In the genomic region with DNA sequence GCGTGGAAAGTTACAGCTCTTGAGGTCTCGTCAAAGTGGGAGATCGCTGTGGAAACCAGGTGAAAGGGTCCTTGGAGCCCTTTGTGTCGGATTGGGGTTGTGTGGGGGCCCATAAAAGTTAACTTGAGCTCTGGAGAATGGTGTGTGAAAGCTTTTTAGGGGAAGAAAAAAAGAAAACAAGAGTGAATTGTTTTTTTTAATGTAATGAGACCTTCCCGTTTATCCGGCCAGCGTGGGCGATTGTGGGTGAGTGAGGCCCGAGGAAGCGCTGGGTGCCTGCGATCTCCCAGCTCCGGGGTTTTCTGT, we compare ENCODE assay signal across 11 cellular contexts.
DNase-seq lines count a peak whose midpoint lies in the region; TF ChIP-seq lines count a peak whose summit lies in the region.
"Had no signal": no experiment of that assay in that cellular context is flagged by ENCODE, and none has a peak within 500 bp of the region (broad histone marks: within the 10 kb centered on the region; RNA-seq: fewer than 3 reads in every experiment).

No MANE protein-coding gene starts in this region.

- H3K4me1 Mint-ChIP-seq in HFFc6 (ENCODE audit: low read depth) (peaks cover 30% of the 10 kb centered on the region), osteocyte (ENCODE audit: unreplicated experiment) (peaks cover 31% of the 10 kb centered on the region)

- H3K27me3 ChIP-seq in colonic mucosa (no peaks in the 10 kb centered on the region), uterus (no peaks in the 10 kb centered on the region)
- H3K27me3 ChIP-seq: pancreas had no signal

- peak; percentile 30 for DNase-seq in CD1c-positive myeloid dendritic cell (ENCODE audit: extremely low spot score)
- DNase-seq in HFFc6 = no peak
- DNase-seq in colonic mucosa = no peak
- DNase-seq in osteocyte (ENCODE audit: extremely low spot score, unreplicated experiment) = no peak
- no peak for DNase-seq in cerebellum (ENCODE audit: low spot score)
- no peak for DNase-seq in epidermal melanocyte (ENCODE audit: insufficient read length, low spot score)
- DNase-seq in uterus = no peak
- DNase-seq in activated CD8-positive, alpha-beta memory T cell treated with anti-CD3 and anti-CD28 coated beads, Interleukin-2, amount 50 U/mL, for 4 hours = no peak
- DNase-seq: activated B cell treated with CpG ODN at 0.5 μM for 24 hours, pancreas had no signal

- no peak for TF ChIP-seq CTCF in HFFc6 (IDR thresholded peaks at IDR 0.05)
- TF ChIP-seq CTCF in colonic mucosa (IDR thresholded peaks at IDR 0.05) = no peak
- no peak for TF ChIP-seq CTCF in osteocyte (IDR thresholded peaks at IDR 0.05)
- TF ChIP-seq CTCF in uterus (IDR thresholded peaks at IDR 0.05) = no peak

- intact Hi-C loops in colonic mucosa (cut with DNase I) = no loop called here
- intact Hi-C loops in uterus (cut with DNase I; ENCODE audit: low total_unique reads) = no loop called here

- H3K36me3 ChIP-seq in colonic mucosa = no peaks in the 10 kb centered on the region
- no peaks in the 10 kb centered on the region for H3K36me3 ChIP-seq in uterus
- H3K36me3 ChIP-seq: pancreas had no signal

- no peaks in the 10 kb centered on the region; the same call in 1 of the 2 replicates for H3K36me3 Mint-ChIP-seq in HFFc6 (ENCODE audit: low read depth)
- peaks cover 3% of the 10 kb centered on the region for H3K36me3 Mint-ChIP-seq in osteocyte (ENCODE audit: unreplicated experiment)

- H3K9me3 Mint-ChIP-seq in HFFc6 (no peaks in the 10 kb centered on the region), osteocyte (ENCODE audit: unreplicated experiment) (no peaks in the 10 kb centered on the region)
- H3K9me3 Mint-ChIP-seq: activated B cell treated with CpG ODN at 0.5 μM for 24 hours; activated naive CD4-positive, alpha-beta T cell treated with anti-CD3 and anti-CD28 coated beads, Interleukin-2, amount 50 U/mL, for 24 hours had no signal

- H3K27ac Mint-ChIP-seq in HFFc6 (peak overlapping the region; percentile 78), osteocyte (ENCODE audit: unreplicated experiment) (peak overlapping the region; percentile 25)

- H3K27ac ChIP-seq in colonic mucosa (peak overlapping the region; percentile 93), uterus (no peak overlapping the region)

- no peaks in the 10 kb centered on the region for H3K9me3 ChIP-seq in colonic mucosa
- no peaks in the 10 kb centered on the region for H3K9me3 ChIP-seq in uterus
- H3K9me3 ChIP-seq: pancreas had no signal

- H3K9ac ChIP-seq in colonic mucosa (ENCODE audit: low read depth in 2 of 2, low read length in 2 of 2) = peak overlapping the region in 1 of 2 donors; percentile 76

- TF ChIP-seq POLR2A in uterus (IDR thresholded peaks at IDR 0.05) = no peak

- 0 out of 2 replicates have a peak overlapping the region, but pooled peaks have one; percentile 48 for H3K4me3 Mint-ChIP-seq in HFFc6
- H3K4me3 Mint-ChIP-seq in osteocyte (ENCODE audit: unreplicated experiment) = no peak overlapping the region
- H3K4me3 Mint-ChIP-seq: activated B cell treated with CpG ODN at 0.5 μM for 24 hours; activated naive CD4-positive, alpha-beta T cell treated with anti-CD3 and anti-CD28 coated beads, Interleukin-2, amount 50 U/mL, for 24 hours had no signal

- H3K4me1 ChIP-seq in colonic mucosa (peaks cover 23% of the 10 kb centered on the region), uterus (peaks cover 0 to 5% of the 10 kb centered on the region in 2 donors)

- H3K27me3 Mint-ChIP-seq in HFFc6 (ENCODE audit: insufficient read depth) (no peaks in the 10 kb centered on the region; the same call in 1 of the 2 replicates), osteocyte (ENCODE audit: unreplicated experiment) (no peaks in the 10 kb centered on the region)
- H3K27me3 Mint-ChIP-seq: activated B cell treated with CpG ODN at 0.5 μM for 24 hours; activated naive CD4-positive, alpha-beta T cell treated with anti-CD3 and anti-CD28 coated beads, Interleukin-2, amount 50 U/mL, for 24 hours had no signal

- H3K4me3 ChIP-seq in colonic mucosa (no peak overlapping the region), uterus (no peak overlapping the region)
- H3K4me3 ChIP-seq: pancreas had no signal
